In the genomic region with DNA sequence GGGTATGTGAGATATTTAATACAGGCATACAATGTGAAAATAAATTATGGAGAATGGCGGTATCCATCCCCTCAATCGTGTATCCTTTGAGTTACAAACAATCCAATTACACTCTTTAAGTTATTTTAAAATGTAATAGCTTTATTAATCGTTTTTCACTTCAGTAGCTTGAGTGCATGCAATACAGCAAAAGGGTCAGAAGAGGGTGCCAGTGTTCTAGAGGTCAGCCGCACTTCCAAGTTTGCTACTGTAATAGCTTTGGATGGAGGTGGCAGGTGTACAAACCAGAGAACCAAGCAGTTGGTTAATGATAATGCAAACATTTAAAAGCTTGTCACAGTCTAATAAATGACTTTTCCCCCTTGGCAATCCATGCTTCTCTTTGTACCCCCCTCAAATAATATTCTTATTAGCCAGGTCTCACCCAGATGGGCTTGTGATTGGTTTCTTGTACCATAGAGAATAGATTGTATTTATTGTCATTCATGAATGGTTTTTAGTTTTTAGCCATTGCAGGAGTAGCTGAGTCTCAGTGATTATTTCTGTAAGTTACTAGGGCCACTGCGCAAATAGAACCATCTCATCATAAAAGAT, we compare ENCODE assay signal across 8 cellular contexts.
DNase-seq lines count a peak whose midpoint lies in the region; ATAC-seq, FAIRE-seq and TF ChIP-seq lines count a peak whose summit lies in the region.

No MANE protein-coding gene starts in this region.

- H3K4me1 ChIP-seq in hepatocyte (ENCODE audit: insufficient read depth) (no peaks in the 10 kb centered on the region), small intestine (ENCODE audit: control insufficient read depth in 2 of 2, insufficient read depth in 1 of 2, low read depth in 1 of 2, low read length in 1 of 2) (no peaks in the 10 kb centered on the region)

- in situ Hi-C loops in astrocyte of the cerebellum (cut with HindIII; ENCODE audit: low sequenced_read_pairs), result no loop called here

- TF ChIP-seq CTCF in GM10248 (IDR thresholded peaks at IDR 0.05; ENCODE audit: control extremely low read depth, extremely low read depth, low read depth, missing control alignments), result peak; percentile 84
- TF ChIP-seq CTCF in astrocyte of the cerebellum (IDR thresholded peaks at IDR 0.05; ENCODE audit: low read depth, low read length, missing control alignments), result peak; percentile 86
- TF ChIP-seq CTCF in hepatocyte (IDR thresholded peaks at IDR 0.05; ENCODE audit: poor library complexity), result peak; percentile 94

- no peak overlapping the region for H3K27ac ChIP-seq in hepatocyte
- no peak overlapping the region for H3K27ac ChIP-seq in small intestine (ENCODE audit: low read depth in 1 of 2, low read length in 1 of 2)

- 24% methylated on average over 5 of the region's 5 CpGs for WGBS in hepatocyte (ENCODE audit: low lambda C conversion rate, missing lambda C conversion rate)
- WGBS in small intestine, 3 donors, result 21 to 23% (median 22%) methylated on average over 5 of the region's 5 CpGs

- H3K36me3 ChIP-seq in hepatocyte (replicated peaks; ENCODE audit: insufficient read depth, low read depth) (no peaks in the 10 kb centered on the region), small intestine (ENCODE audit: control insufficient read depth in 2 of 2, insufficient read depth in 2 of 2, low read length in 2 of 2) (no peaks in the 10 kb centered on the region)

- H3K9me2 ChIP-seq in hepatocyte (replicated peaks; ENCODE audit: insufficient read depth), result no peaks in the 10 kb centered on the region

- POLR2A ChIA-PET in GM10248 (lab: Yijun Ruan, JAX), result interaction anchor here (0.6 to 1.7 kb wide), 2 partner anchors 465 to 823 kb away, joined by 3 to 5 read pairs; no protein-coding TSS in a partner anchor

- H3K27me3 ChIP-seq in hepatocyte (no peaks in the 10 kb centered on the region), small intestine (ENCODE audit: control insufficient read depth in 2 of 2, insufficient read depth in 2 of 2, low read length in 2 of 2) (no peaks in the 10 kb centered on the region)

- H3K4me2 ChIP-seq in hepatocyte, result no peak overlapping the region

- peak; percentile 44 for FAIRE-seq in small intestine (lab: Jason Lieb, UNC)

- CTCF ChIA-PET in GM10248 (lab: Yijun Ruan, JAX), result interaction anchor here (0.6 to 5.3 kb wide), 112 partner anchors 8 to 822 kb away, joined by 3 to 129 read pairs (median 4); partner anchors contain the start of genes FBXL14, RAD52 and WNT5B

- H2AFZ ChIP-seq in hepatocyte, result no peak overlapping the region

- no peak for ATAC-seq in GM21528 (IDR thresholded peaks at IDR 0.05; ENCODE audit: low FRiP score, unreplicated experiment)
- no peak for ATAC-seq in HG03457 (IDR thresholded peaks at IDR 0.05; ENCODE audit: unreplicated experiment)

- H3K4me3 ChIP-seq in astrocyte of the cerebellum (ENCODE audit: low read depth, low read length), result no peak overlapping the region
- no peak overlapping the region for H3K4me3 ChIP-seq in hepatocyte
- no peak overlapping the region for H3K4me3 ChIP-seq in small intestine (ENCODE audit: low read depth in 1 of 2, low read length in 2 of 2)

- DNase-seq in GM10248 (ENCODE audit: extremely low spot score) (peak; percentile 31), NCI-H1930 (lab: John Stamatoyannopoulos, UW) (peak; percentile 75 to 81), T-helper 22 cell (ENCODE audit: low read depth) (peak; percentile 32), astrocyte of the cerebellum (ENCODE audit: low read depth) (peak; percentile 80), hepatocyte (ENCODE audit: low spot score) (peak; percentile 85), small intestine (peak; percentile 76)

- no peaks in the 10 kb centered on the region for H3K79me2 ChIP-seq in hepatocyte

- H4K20me1 ChIP-seq in hepatocyte (ENCODE audit: insufficient read depth, poor library complexity, severe bottlenecking), result no peaks in the 10 kb centered on the region

- H3K9me3 ChIP-seq in hepatocyte (ENCODE audit: low read depth) (no peaks in the 10 kb centered on the region), small intestine (ENCODE audit: control insufficient read depth, low read depth) (no peaks in the 10 kb centered on the region)

Comparison
In these comparisons a context has a peak if more than half of its experiments do, and no peak if none do; other contexts are left out.
1. DNase-seq: peak in every context shown above with its lines; median percentile 85 in hepatocyte; 80 in astrocyte of the cerebellum; 78 in NCI-H1930; 76 in small intestine; 32 in T-helper 22 cell; 31 in GM10248.